In genomic region chr21:32209580-32209979, GRCh38 we compare ENCODE assay signal across 18 cellular contexts.
DNase-seq lines count a peak whose midpoint lies in the region; ATAC-seq and TF ChIP-seq lines count a peak whose summit lies in the region.
"Had no signal": no experiment of that assay in that cellular context is flagged by ENCODE, and none has a peak within 500 bp of the region (broad histone marks: within the 10 kb centered on the region; RNA-seq: fewer than 3 reads in every experiment).

No MANE protein-coding gene starts in this region.

- H3K36me3 ChIP-seq in ascending aorta: no peaks in the 10 kb centered on the region
- H3K36me3 ChIP-seq: BLaER1 treated with 17β-estradiol and CSF1 and Interleukin-3, amounts not matched to agents 10 nM and 100 nM had no signal

- peaks cover 3% of the 10 kb centered on the region for H3K4me1 Mint-ChIP-seq in activated CD8-positive, alpha-beta T cell treated with anti-CD3 and anti-CD28 coated beads for 36 hours (ENCODE audit: low read depth)
- no peaks in the 10 kb centered on the region for H3K4me1 Mint-ChIP-seq in activated CD8-positive, alpha-beta T cell treated with anti-CD3 and anti-CD28 coated beads, Interleukin-2, amount 10 ng/mL, durations not matched to agents 7 days and 5 days (ENCODE audit: low read depth)
- H3K4me1 Mint-ChIP-seq in osteocyte (ENCODE audit: unreplicated experiment) (no peaks in the 10 kb centered on the region), type B pancreatic cell (ENCODE audit: unreplicated experiment) (peaks cover 11% of the 10 kb centered on the region)
- H3K4me1 Mint-ChIP-seq: B cell had no signal

- no peaks in the 10 kb centered on the region for H3K36me3 Mint-ChIP-seq in activated CD8-positive, alpha-beta T cell treated with anti-CD3 and anti-CD28 coated beads for 36 hours (ENCODE audit: low read depth)
- H3K36me3 Mint-ChIP-seq in activated CD8-positive, alpha-beta T cell treated with anti-CD3 and anti-CD28 coated beads, Interleukin-2, amount 10 ng/mL, durations not matched to agents 7 days and 5 days (ENCODE audit: low read depth): no peaks in the 10 kb centered on the region
- H3K36me3 Mint-ChIP-seq in osteocyte (ENCODE audit: unreplicated experiment) (no peaks in the 10 kb centered on the region), type B pancreatic cell (no peaks in the 10 kb centered on the region)
- H3K36me3 Mint-ChIP-seq: CD8-positive, alpha-beta T cell had no signal

- intact Hi-C loops in activated CD8-positive, alpha-beta T cell treated with anti-CD3 and anti-CD28 coated beads for 36 hours (cut with micrococcal nuclease): no loop called here
- intact Hi-C loops in ascending aorta (cut with DNase I): no loop called here

- H3K27ac ChIP-seq in ascending aorta: no peak overlapping the region
- H3K27ac ChIP-seq: 22Rv1; A549; BLaER1 treated with 17β-estradiol and CSF1 and Interleukin-3, amounts not matched to agents 10 nM and 100 nM; C4-2B had no signal

- peaks cover 2% of the 10 kb centered on the region for H3K27me3 Mint-ChIP-seq in activated CD8-positive, alpha-beta T cell treated with anti-CD3 and anti-CD28 coated beads for 36 hours
- H3K27me3 Mint-ChIP-seq in activated CD8-positive, alpha-beta T cell treated with anti-CD3 and anti-CD28 coated beads, Interleukin-2, amount 10 ng/mL, durations not matched to agents 7 days and 5 days (ENCODE audit: low read depth): no peaks in the 10 kb centered on the region
- no peaks in the 10 kb centered on the region for H3K27me3 Mint-ChIP-seq in osteocyte (ENCODE audit: unreplicated experiment)
- H3K27me3 Mint-ChIP-seq in type B pancreatic cell: peaks cover 3% of the 10 kb centered on the region

- no peak for ATAC-seq in activated CD8-positive, alpha-beta T cell treated with anti-CD3 and anti-CD28 coated beads for 36 hours
- no peak for ATAC-seq in activated CD8-positive, alpha-beta T cell treated with anti-CD3 and anti-CD28 coated beads, Interleukin-2, amount 10 ng/mL, durations not matched to agents 7 days and 5 days
- ATAC-seq: A549; CD8-positive, alpha-beta T cell had no signal

- no peaks in the 10 kb centered on the region for H3K27me3 ChIP-seq in ascending aorta
- H3K27me3 ChIP-seq: BLaER1 treated with 17β-estradiol and CSF1 and Interleukin-3, amounts not matched to agents 10 nM and 100 nM had no signal

- TF ChIP-seq CTCF in activated CD8-positive, alpha-beta T cell treated with anti-CD3 and anti-CD28 coated beads for 36 hours (IDR thresholded peaks at IDR 0.05): no peak
- TF ChIP-seq CTCF in osteocyte (IDR thresholded peaks at IDR 0.05) (no peak), type B pancreatic cell (conservative IDR thresholded peaks at IDR 0.05) (no peak), ascending aorta (IDR thresholded peaks at IDR 0.05) (no peak)

- CTCF ChIA-PET in activated CD8-positive, alpha-beta T cell treated with anti-CD3 and anti-CD28 coated beads for 36 hours (lab: Charles Lee): interaction anchor here (0.7 kb wide), 1 partner anchor 110 kb away, joined by 5 read pairs; no protein-coding TSS in a partner anchor
- CTCF ChIA-PET in activated CD8-positive, alpha-beta T cell treated with anti-CD3 and anti-CD28 coated beads, Interleukin-2, amount 10 ng/mL, durations not matched to agents 7 days and 5 days (lab: Charles Lee): interaction anchor here (0.6 kb wide), 1 partner anchor 48 kb away, joined by 3 read pairs; no protein-coding TSS in a partner anchor

- H3K27ac Mint-ChIP-seq in activated CD8-positive, alpha-beta T cell treated with anti-CD3 and anti-CD28 coated beads for 36 hours: no peak overlapping the region
- H3K27ac Mint-ChIP-seq in activated CD8-positive, alpha-beta T cell treated with anti-CD3 and anti-CD28 coated beads, Interleukin-2, amount 10 ng/mL, durations not matched to agents 7 days and 5 days: no peak overlapping the region
- no peak overlapping the region for H3K27ac Mint-ChIP-seq in osteocyte (ENCODE audit: unreplicated experiment)
- no peak overlapping the region for H3K27ac Mint-ChIP-seq in type B pancreatic cell
- H3K27ac Mint-ChIP-seq: B cell; CD4-positive, alpha-beta T cell; CD8-positive, alpha-beta T cell had no signal

- POLR2A ChIA-PET in activated CD8-positive, alpha-beta T cell treated with anti-CD3 and anti-CD28 coated beads for 36 hours (lab: Charles Lee): no interaction called here
- POLR2A ChIA-PET in activated CD8-positive, alpha-beta T cell treated with anti-CD3 and anti-CD28 coated beads, Interleukin-2, amount 10 ng/mL, durations not matched to agents 7 days and 5 days (lab: Charles Lee): no interaction called here

- DNase-seq in activated CD8-positive, alpha-beta T cell treated with anti-CD3 and anti-CD28 coated beads for 36 hours: peak; percentile 5
- DNase-seq in activated CD8-positive, alpha-beta T cell treated with anti-CD3 and anti-CD28 coated beads, Interleukin-2, amount 10 ng/mL, durations not matched to agents 7 days and 5 days: no peak
- DNase-seq in osteocyte (ENCODE audit: extremely low spot score, unreplicated experiment) (peak; percentile 27), type B pancreatic cell (ENCODE audit: extremely low spot score, unreplicated experiment) (peak; percentile 15), ascending aorta (ENCODE audit: low spot score in 2 of 2) (no peak), NCI-H774 (lab: John Stamatoyannopoulos, UW) (no peak)
- DNase-seq: AML-193; Caco-2; Calu3; CD4-positive, alpha-beta T cell; CD8-positive, alpha-beta T cell; DMS79 treated with DMSO at 0.1 percent for 48 hours; GF-D8 had no signal

- H3K4me3 Mint-ChIP-seq in activated CD8-positive, alpha-beta T cell treated with anti-CD3 and anti-CD28 coated beads for 36 hours: no peak overlapping the region
- no peak overlapping the region for H3K4me3 Mint-ChIP-seq in activated CD8-positive, alpha-beta T cell treated with anti-CD3 and anti-CD28 coated beads, Interleukin-2, amount 10 ng/mL, durations not matched to agents 7 days and 5 days
- H3K4me3 Mint-ChIP-seq in osteocyte (ENCODE audit: unreplicated experiment) (no peak overlapping the region), type B pancreatic cell (no peak overlapping the region)
- H3K4me3 Mint-ChIP-seq: B cell; CD4-positive, alpha-beta T cell; CD8-positive, alpha-beta T cell had no signal

- H3K4me3 ChIP-seq in ascending aorta: no peak overlapping the region
- H3K4me3 ChIP-seq: A549; BLaER1 treated with 17β-estradiol and CSF1 and Interleukin-3, amounts not matched to agents 10 nM and 100 nM had no signal

- H3K4me1 ChIP-seq in ascending aorta: no peaks in the 10 kb centered on the region
- H3K4me1 ChIP-seq: A549; BLaER1 treated with 17β-estradiol and CSF1 and Interleukin-3, amounts not matched to agents 10 nM and 100 nM; Caco-2 had no signal

- no peaks in the 10 kb centered on the region for H3K9me3 ChIP-seq in ascending aorta
- H3K9me3 ChIP-seq: A549 had no signal

- H3K9me3 Mint-ChIP-seq in activated CD8-positive, alpha-beta T cell treated with anti-CD3 and anti-CD28 coated beads for 36 hours: peaks cover 2% of the 10 kb centered on the region
- H3K9me3 Mint-ChIP-seq in activated CD8-positive, alpha-beta T cell treated with anti-CD3 and anti-CD28 coated beads, Interleukin-2, amount 10 ng/mL, durations not matched to agents 7 days and 5 days (ENCODE audit: insufficient read depth): no peaks in the 10 kb centered on the region
- H3K9me3 Mint-ChIP-seq in osteocyte (ENCODE audit: unreplicated experiment): no peaks in the 10 kb centered on the region
- no peaks in the 10 kb centered on the region for H3K9me3 Mint-ChIP-seq in type B pancreatic cell
- H3K9me3 Mint-ChIP-seq: CD4-positive, alpha-beta T cell had no signal

Comparison
In these comparisons a context has a peak if more than half of its experiments do, and no peak if none do; other contexts are left out.
1. DNase-seq: peak in activated CD8-positive, alpha-beta T cell treated with anti-CD3 and anti-CD28 coated beads for 36 hours (single experiment), osteocyte (single experiment) and type B pancreatic cell (single experiment); none in activated CD8-positive, alpha-beta T cell treated with anti-CD3 and anti-CD28 coated beads, Interleukin-2, amount 10 ng/mL, durations not matched to agents 7 days and 5 days (single experiment), ascending aorta (0 of 2) and NCI-H774 (single experiment).